Comparison of ENCODE assay signal across 19 cellular contexts in the genomic region with DNA sequence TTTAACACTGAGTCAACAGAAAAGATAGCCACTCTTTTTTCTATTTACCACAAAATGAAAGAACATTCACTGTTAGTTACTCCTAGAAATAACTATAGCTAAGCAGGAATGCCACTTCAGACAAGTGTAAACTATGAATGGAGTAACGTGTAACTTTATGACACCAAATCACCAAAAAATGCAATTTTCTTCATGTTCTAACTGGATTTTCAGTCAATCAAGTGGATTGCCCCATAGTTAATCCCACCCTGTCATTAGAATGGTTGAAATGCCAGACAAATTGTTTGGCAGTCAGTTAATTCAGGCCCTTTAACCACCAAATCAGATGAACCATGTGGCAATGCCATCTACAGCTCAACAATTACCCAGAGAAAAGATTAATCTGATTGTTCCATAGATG.
"Had no signal": no experiment of that assay in that cellular context is flagged by ENCODE, and none has a peak within 500 bp of the region (broad histone marks: within the 10 kb centered on the region; RNA-seq: fewer than 3 reads in every experiment).

No MANE protein-coding gene starts in this region.

- H3K4me3 ChIP-seq: left ventricle myocardium inferior, thyroid gland had no signal

- H3K27me3 ChIP-seq: thyroid gland had no signal

- H3K9me3 Mint-ChIP-seq: activated CD4-positive, alpha-beta T cell treated with anti-CD3 and anti-CD28 coated beads, Interleukin-2, amount 10 ng/mL, durations not matched to agents 24 days and 14 days; activated naive CD4-positive, alpha-beta T cell treated with anti-CD3 and anti-CD28 coated beads, Interleukin-2, amount 50 U/mL, for 72 hours; activated T-cell treated with anti-CD3 and anti-CD28 coated beads, Interleukin-2, amount 50 U/mL, for 72 hours; neural crest cell; stimulated activated memory B cell treated with anti-CD40 and anti-IgM and Interleukin-4, amounts not matched to agents 10 μg/mL and 1 μg/mL and 100 μg/mL, for 72 hours had no signal

- H3K4me1 Mint-ChIP-seq: activated CD4-positive, alpha-beta T cell treated with anti-CD3 and anti-CD28 coated beads, Interleukin-2, amount 10 ng/mL, durations not matched to agents 24 days and 14 days had no signal

- H3K79me2 ChIP-seq: parathyroid adenoma had no signal

- FAIRE-seq: keratinocyte, TTC549 had no signal

- H3K4me3 Mint-ChIP-seq: activated CD4-positive, alpha-beta T cell treated with anti-CD3 and anti-CD28 coated beads, Interleukin-2, amount 10 ng/mL, durations not matched to agents 24 days and 14 days; activated CD8-positive, alpha-beta T cell treated with anti-CD3 and anti-CD28 coated beads, Interleukin-2, amount 10 ng/mL, durations not matched to agents 7 days and 5 days; activated T-cell treated with anti-CD3 and anti-CD28 coated beads, Interleukin-2, amount 50 U/mL, for 72 hours; stimulated activated memory B cell treated with anti-CD40 and anti-IgM and Interleukin-4, amounts not matched to agents 10 μg/mL and 1 μg/mL and 100 μg/mL, for 72 hours had no signal

- DNase-seq: activated CD4-positive, alpha-beta T cell treated with anti-CD3 and anti-CD28 coated beads, Interleukin-2, amount 10 ng/mL, durations not matched to agents 24 days and 14 days; activated CD4-positive, CD25-positive, alpha-beta regulatory T cell; activated CD8-positive, alpha-beta memory T cell treated with anti-CD3 and anti-CD28 coated beads, Interleukin-2, amount 50 U/mL, for 4 hours; activated CD8-positive, alpha-beta T cell treated with anti-CD3 and anti-CD28 coated beads, Interleukin-2, amount 10 ng/mL, durations not matched to agents 7 days and 5 days; activated gamma-delta T cell; activated T-cell treated with anti-CD3 and anti-CD28 coated beads, Interleukin-2, amount 50 U/mL, for 72 hours; amygdala; cerebellar nuclear complex; effector memory CD4-positive, alpha-beta T cell; left ventricle myocardium inferior; mesendoderm; stimulated activated CD4-positive, alpha-beta T cell treated with anti-CD3 and anti-CD28 coated beads, Interleukin-2, amount 100 ng/mL, for 48 hours; thyroid gland had no signal

- H3K9me3 ChIP-seq: left ventricle myocardium inferior, thyroid gland had no signal

- H3K4me1 ChIP-seq: parathyroid adenoma, thyroid gland had no signal

- H3K36me3 Mint-ChIP-seq: stimulated activated memory B cell treated with anti-CD40 and anti-IgM and Interleukin-4, amounts not matched to agents 10 μg/mL and 1 μg/mL and 100 μg/mL, for 72 hours had no signal

- H3K36me3 ChIP-seq: thyroid gland had no signal

- H3K9ac ChIP-seq: parathyroid adenoma had no signal

- H3K27me3 Mint-ChIP-seq: stimulated activated memory B cell treated with anti-CD40 and anti-IgM and Interleukin-4, amounts not matched to agents 10 μg/mL and 1 μg/mL and 100 μg/mL, for 72 hours had no signal

- ATAC-seq: activated CD8-positive, alpha-beta T cell treated with anti-CD3 and anti-CD28 coated beads, Interleukin-2, amount 10 ng/mL, durations not matched to agents 7 days and 5 days; activated naive CD4-positive, alpha-beta T cell treated with anti-CD3 and anti-CD28 coated beads, Interleukin-2, amount 50 U/mL, for 72 hours; activated T-cell treated with anti-CD3 and anti-CD28 coated beads, Interleukin-2, amount 50 U/mL, for 72 hours; stimulated activated memory B cell treated with anti-CD40 and anti-IgM and Interleukin-4, amounts not matched to agents 10 μg/mL and 1 μg/mL and 100 μg/mL, for 72 hours had no signal

- H3K27ac Mint-ChIP-seq: activated CD4-positive, alpha-beta T cell treated with anti-CD3 and anti-CD28 coated beads, Interleukin-2, amount 10 ng/mL, durations not matched to agents 24 days and 14 days; activated CD8-positive, alpha-beta T cell treated with anti-CD3 and anti-CD28 coated beads, Interleukin-2, amount 10 ng/mL, durations not matched to agents 7 days and 5 days; activated naive CD4-positive, alpha-beta T cell treated with anti-CD3 and anti-CD28 coated beads, Interleukin-2, amount 50 U/mL, for 72 hours; activated T-cell treated with anti-CD3 and anti-CD28 coated beads, Interleukin-2, amount 50 U/mL, for 72 hours; stimulated activated memory B cell treated with anti-CD40 and anti-IgM and Interleukin-4, amounts not matched to agents 10 μg/mL and 1 μg/mL and 100 μg/mL, for 72 hours had no signal

- H3K27ac ChIP-seq: left ventricle myocardium inferior, parathyroid adenoma, thyroid gland had no signal

- H2AFZ ChIP-seq: parathyroid adenoma had no signal
